In genomic region chr19:43362179-43362578, GRCh38 we compare ENCODE assay signal across 1 cellular context.
TF ChIP-seq lines count a peak whose summit lies in the region.

No MANE protein-coding gene starts in this region.

TF ChIP-seq in SK-N-SH treated with all-trans-retinoic acid at 6 μM for 48 hours, 23 proteins besides CTCF, POLR2A, EP300 and RAD21 (continued from another document):
- TF ChIP-seq, protein P1, sequence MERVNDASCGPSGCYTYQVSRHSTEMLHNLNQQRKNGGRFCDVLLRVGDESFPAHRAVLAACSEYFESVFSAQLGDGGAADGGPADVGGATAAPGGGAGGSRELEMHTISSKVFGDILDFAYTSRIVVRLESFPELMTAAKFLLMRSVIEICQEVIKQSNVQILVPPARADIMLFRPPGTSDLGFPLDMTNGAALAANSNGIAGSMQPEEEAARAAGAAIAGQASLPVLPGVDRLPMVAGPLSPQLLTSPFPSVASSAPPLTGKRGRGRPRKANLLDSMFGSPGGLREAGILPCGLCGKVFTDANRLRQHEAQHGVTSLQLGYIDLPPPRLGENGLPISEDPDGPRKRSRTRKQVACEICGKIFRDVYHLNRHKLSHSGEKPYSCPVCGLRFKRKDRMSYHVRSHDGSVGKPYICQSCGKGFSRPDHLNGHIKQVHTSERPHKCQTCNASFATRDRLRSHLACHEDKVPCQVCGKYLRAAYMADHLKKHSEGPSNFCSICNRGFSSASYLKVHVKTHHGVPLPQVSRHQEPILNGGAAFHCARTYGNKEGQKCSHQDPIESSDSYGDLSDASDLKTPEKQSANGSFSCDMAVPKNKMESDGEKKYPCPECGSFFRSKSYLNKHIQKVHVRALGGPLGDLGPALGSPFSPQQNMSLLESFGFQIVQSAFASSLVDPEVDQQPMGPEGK (CRISPR knock-in tag; IDR thresholded peaks at IDR 0.05; ENCODE audit: borderline replicate concordance): no peak
- TF ChIP-seq ZNF8 (CRISPR knock-in tag; IDR thresholded peaks at IDR 0.05) (no peak), RARB (CRISPR knock-in tag; IDR thresholded peaks at IDR 0.05) (no peak), TCF4 (CRISPR knock-in tag; IDR thresholded peaks at IDR 0.05; ENCODE audit: borderline replicate concordance) (no peak), PPARA (CRISPR knock-in tag; IDR thresholded peaks at IDR 0.05; ENCODE audit: borderline replicate concordance) (no peak), ZFP3 (CRISPR knock-in tag; IDR thresholded peaks at IDR 0.05) (no peak), ZNF70 (CRISPR knock-in tag; IDR thresholded peaks at IDR 0.05) (no peak), ISL1 (CRISPR knock-in tag; IDR thresholded peaks at IDR 0.05) (no peak), CSDC2 (CRISPR knock-in tag; IDR thresholded peaks at IDR 0.05) (no peak), ESRRG (CRISPR knock-in tag; IDR thresholded peaks at IDR 0.05) (no peak), ARNTL (CRISPR knock-in tag; IDR thresholded peaks at IDR 0.05; ENCODE audit: borderline replicate concordance, low read depth) (no peak), ZC3H10 (CRISPR knock-in tag; IDR thresholded peaks at IDR 0.05) (no peak)
